Comparison of ENCODE assay signal across 14 cellular contexts in genomic region chr16:83513006-83513755, GRCh38.
DNase-seq lines count a peak whose midpoint lies in the region; ATAC-seq, FAIRE-seq and TF ChIP-seq lines count a peak whose summit lies in the region.
"Had no signal": no experiment of that assay in that cellular context is flagged by ENCODE, and none has a peak within 500 bp of the region (broad histone marks: within the 10 kb centered on the region; RNA-seq: fewer than 3 reads in every experiment).

No MANE protein-coding gene starts in this region.

- H3K79me2 ChIP-seq in fibroblast of lung (ENCODE audit: control insufficient read depth, insufficient read depth, low read length), result no peaks in the 10 kb centered on the region

- H3K4me2 ChIP-seq in fibroblast of lung (ENCODE audit: extremely low read depth, insufficient read depth, low read length), result no peak overlapping the region

- H3K27ac ChIP-seq in SJSA1 (peak overlapping the region; percentile 5; the same call in 1 of the 2 replicates), fibroblast of lung (ENCODE audit: insufficient read depth, low read length) (peak overlapping the region; percentile 61)
- H3K27ac ChIP-seq: gastroesophageal sphincter had no signal

- no peaks in the 10 kb centered on the region for H3K36me3 Mint-ChIP-seq in activated naive CD8-positive, alpha-beta T cell treated with anti-CD3 and anti-CD28 coated beads, Interleukin-2, amount 50 U/mL, for 24 hours (ENCODE audit: low read depth)
- H3K36me3 Mint-ChIP-seq in activated naive CD8-positive, alpha-beta T cell treated with anti-CD3 and anti-CD28 coated beads for 36 hours, result no peaks in the 10 kb centered on the region
- H3K36me3 Mint-ChIP-seq in activated CD8-positive, alpha-beta memory T cell treated with anti-CD3 and anti-CD28 coated beads, Interleukin-2, amount 10 ng/mL, durations not matched to agents 7 days and 5 days, result no peaks in the 10 kb centered on the region

- H4K20me1 ChIP-seq in fibroblast of lung (ENCODE audit: control insufficient read depth, extremely low read depth, insufficient read depth, low read length), result no peaks in the 10 kb centered on the region
- H4K20me1 ChIP-seq: BLaER1 treated with 17β-estradiol and CSF1 and Interleukin-3, amounts not matched to agents 10 nM and 100 nM had no signal

- CTCF ChIA-PET in activated CD8-positive, alpha-beta memory T cell treated with anti-CD3 and anti-CD28 coated beads, Interleukin-2, amount 10 ng/mL, durations not matched to agents 7 days and 5 days (lab: Charles Lee), result no interaction called here

- H3K9me3 ChIP-seq in SJSA1 (replicated peaks) (peaks cover 4% of the 10 kb centered on the region; the same call in 1 of the 2 replicates), fibroblast of lung (ENCODE audit: control insufficient read depth, insufficient read depth, low read depth, low read length) (no peaks in the 10 kb centered on the region)

- FAIRE-seq in urothelium cell line (lab: Jason Lieb, UNC), result no peak

- H2AFZ ChIP-seq in fibroblast of lung (ENCODE audit: low read length), result no peak overlapping the region

- H3K4me3 Mint-ChIP-seq in activated naive CD8-positive, alpha-beta T cell treated with anti-CD3 and anti-CD28 coated beads, Interleukin-2, amount 50 U/mL, for 24 hours, result no peak overlapping the region
- no peak overlapping the region for H3K4me3 Mint-ChIP-seq in activated naive CD8-positive, alpha-beta T cell treated with anti-CD3 and anti-CD28 coated beads for 36 hours
- H3K4me3 Mint-ChIP-seq in activated CD8-positive, alpha-beta memory T cell treated with anti-CD3 and anti-CD28 coated beads, Interleukin-2, amount 10 ng/mL, durations not matched to agents 7 days and 5 days, result no peak overlapping the region

- H3K4me3 ChIP-seq in SJSA1 (no peak overlapping the region), fibroblast of lung (replicated peaks in 1 of 4; ENCODE audit: control extremely low read depth in 1 of 4, insufficient read depth in 1 of 4, low read depth in 3 of 4, low read length in 4 of 4) (no peak overlapping the region)
- H3K4me3 ChIP-seq: BLaER1 treated with 17β-estradiol and CSF1 and Interleukin-3, amounts not matched to agents 10 nM and 100 nM; gastroesophageal sphincter had no signal

- no peaks in the 10 kb centered on the region for H3K27me3 Mint-ChIP-seq in activated naive CD8-positive, alpha-beta T cell treated with anti-CD3 and anti-CD28 coated beads, Interleukin-2, amount 50 U/mL, for 24 hours
- H3K27me3 Mint-ChIP-seq in activated naive CD8-positive, alpha-beta T cell treated with anti-CD3 and anti-CD28 coated beads for 36 hours, result peaks cover 4% of the 10 kb centered on the region
- no peaks in the 10 kb centered on the region for H3K27me3 Mint-ChIP-seq in activated CD8-positive, alpha-beta memory T cell treated with anti-CD3 and anti-CD28 coated beads, Interleukin-2, amount 10 ng/mL, durations not matched to agents 7 days and 5 days

- ATAC-seq in activated naive CD8-positive, alpha-beta T cell treated with anti-CD3 and anti-CD28 coated beads, Interleukin-2, amount 50 U/mL, for 24 hours, result no peak
- ATAC-seq in activated CD8-positive, alpha-beta memory T cell treated with anti-CD3 and anti-CD28 coated beads, Interleukin-2, amount 10 ng/mL, durations not matched to agents 7 days and 5 days, result no peak
- ATAC-seq: gastroesophageal sphincter had no signal

- no peaks in the 10 kb centered on the region for H3K4me1 Mint-ChIP-seq in activated naive CD8-positive, alpha-beta T cell treated with anti-CD3 and anti-CD28 coated beads, Interleukin-2, amount 50 U/mL, for 24 hours
- H3K4me1 Mint-ChIP-seq in activated naive CD8-positive, alpha-beta T cell treated with anti-CD3 and anti-CD28 coated beads for 36 hours, result no peaks in the 10 kb centered on the region
- H3K4me1 Mint-ChIP-seq in activated CD8-positive, alpha-beta memory T cell treated with anti-CD3 and anti-CD28 coated beads, Interleukin-2, amount 10 ng/mL, durations not matched to agents 7 days and 5 days, result no peaks in the 10 kb centered on the region

- H3K36me3 ChIP-seq in SJSA1 (no peaks in the 10 kb centered on the region), fibroblast of lung (ENCODE audit: control insufficient read depth, insufficient read depth, low read length) (no peaks in the 10 kb centered on the region)
- H3K36me3 ChIP-seq: BLaER1 treated with 17β-estradiol and CSF1 and Interleukin-3, amounts not matched to agents 10 nM and 100 nM; gastroesophageal sphincter had no signal

- peak; percentile 2 for DNase-seq in activated naive CD8-positive, alpha-beta T cell treated with anti-CD3 and anti-CD28 coated beads, Interleukin-2, amount 50 U/mL, for 24 hours
- DNase-seq in activated naive CD8-positive, alpha-beta T cell treated with anti-CD3 and anti-CD28 coated beads for 36 hours, result no peak
- peak; percentile 60 to 70 for DNase-seq in SJSA1 (ENCODE audit: low read depth in 1 of 2, low spot score in 2 of 2)
- DNase-seq in fibroblast of lung (ENCODE audit: low read depth in 2 of 2), result peak; percentile 67 to 90
- DNase-seq in urothelium cell line (ENCODE audit: low spot score), result peak; percentile 79
- DNase-seq in NCI-H2227 (lab: John Stamatoyannopoulos, UW; ENCODE audit: unreplicated experiment), result no peak
- no peak for DNase-seq in NCI-H1694 (lab: John Stamatoyannopoulos, UW)
- no peak for DNase-seq in activated CD8-positive, alpha-beta memory T cell treated with anti-CD3 and anti-CD28 coated beads, Interleukin-2, amount 10 ng/mL, durations not matched to agents 7 days and 5 days
- DNase-seq: NCI-H1048; NCI-H510A treated with DMSO at 0.1 percent for 48 hours; nucleus accumbens; stimulated activated naive CD4-positive, alpha-beta T cell treated with Interleukin-2 at 50 U/mL for 16 hours had no signal

- H3K9me3 Mint-ChIP-seq in activated naive CD8-positive, alpha-beta T cell treated with anti-CD3 and anti-CD28 coated beads, Interleukin-2, amount 50 U/mL, for 24 hours, result peaks cover 14% of the 10 kb centered on the region
- peaks cover 2% of the 10 kb centered on the region for H3K9me3 Mint-ChIP-seq in activated naive CD8-positive, alpha-beta T cell treated with anti-CD3 and anti-CD28 coated beads for 36 hours
- H3K9me3 Mint-ChIP-seq in activated CD8-positive, alpha-beta memory T cell treated with anti-CD3 and anti-CD28 coated beads, Interleukin-2, amount 10 ng/mL, durations not matched to agents 7 days and 5 days (ENCODE audit: low read depth), result peaks cover 4% of the 10 kb centered on the region

- H3K9ac ChIP-seq in fibroblast of lung (ENCODE audit: insufficient read depth, low read length), result no peak overlapping the region
- H3K9ac ChIP-seq: BLaER1 treated with 17β-estradiol and CSF1 and Interleukin-3, amounts not matched to agents 10 nM and 100 nM had no signal

- H3K27ac Mint-ChIP-seq in activated naive CD8-positive, alpha-beta T cell treated with anti-CD3 and anti-CD28 coated beads, Interleukin-2, amount 50 U/mL, for 24 hours, result no peak overlapping the region
- no peak overlapping the region for H3K27ac Mint-ChIP-seq in activated naive CD8-positive, alpha-beta T cell treated with anti-CD3 and anti-CD28 coated beads for 36 hours
- no peak overlapping the region for H3K27ac Mint-ChIP-seq in activated CD8-positive, alpha-beta memory T cell treated with anti-CD3 and anti-CD28 coated beads, Interleukin-2, amount 10 ng/mL, durations not matched to agents 7 days and 5 days

- no peak for TF ChIP-seq CTCF in fibroblast of lung (conservative IDR thresholded peaks at IDR 0.05 in 1 of 2, IDR thresholded peaks at IDR 0.05 in 1 of 2; ENCODE audit: low read depth in 1 of 2, low read length in 2 of 2)

- H3K4me1 ChIP-seq in SJSA1 (replicated peaks) (peaks cover 13% of the 10 kb centered on the region), fibroblast of lung (ENCODE audit: control insufficient read depth, extremely low read depth, insufficient read depth, low read length) (peaks cover 4% of the 10 kb centered on the region)
- H3K4me1 ChIP-seq: gastroesophageal sphincter had no signal

- H3K27me3 ChIP-seq in SJSA1 (replicated peaks) (no peaks in the 10 kb centered on the region), fibroblast of lung (ENCODE audit: control insufficient read depth, insufficient read depth, low read length) (no peaks in the 10 kb centered on the region)
- H3K27me3 ChIP-seq: BLaER1 treated with 17β-estradiol and CSF1 and Interleukin-3, amounts not matched to agents 10 nM and 100 nM; gastroesophageal sphincter had no signal

Comparison
In these comparisons a context has a peak if more than half of its experiments do, and no peak if none do; other contexts are left out.
1. DNase-seq: peak in activated naive CD8-positive, alpha-beta T cell treated with anti-CD3 and anti-CD28 coated beads, Interleukin-2, amount 50 U/mL, for 24 hours (single experiment), SJSA1 (2 of 2), fibroblast of lung (2 of 2) and urothelium cell line (single experiment); none in activated naive CD8-positive, alpha-beta T cell treated with anti-CD3 and anti-CD28 coated beads for 36 hours (single experiment), NCI-H2227 (single experiment), NCI-H1694 (single experiment) and activated CD8-positive, alpha-beta memory T cell treated with anti-CD3 and anti-CD28 coated beads, Interleukin-2, amount 10 ng/mL, durations not matched to agents 7 days and 5 days (single experiment).